10 cellular contexts compared by ENCODE assay signal in the genomic region with DNA sequence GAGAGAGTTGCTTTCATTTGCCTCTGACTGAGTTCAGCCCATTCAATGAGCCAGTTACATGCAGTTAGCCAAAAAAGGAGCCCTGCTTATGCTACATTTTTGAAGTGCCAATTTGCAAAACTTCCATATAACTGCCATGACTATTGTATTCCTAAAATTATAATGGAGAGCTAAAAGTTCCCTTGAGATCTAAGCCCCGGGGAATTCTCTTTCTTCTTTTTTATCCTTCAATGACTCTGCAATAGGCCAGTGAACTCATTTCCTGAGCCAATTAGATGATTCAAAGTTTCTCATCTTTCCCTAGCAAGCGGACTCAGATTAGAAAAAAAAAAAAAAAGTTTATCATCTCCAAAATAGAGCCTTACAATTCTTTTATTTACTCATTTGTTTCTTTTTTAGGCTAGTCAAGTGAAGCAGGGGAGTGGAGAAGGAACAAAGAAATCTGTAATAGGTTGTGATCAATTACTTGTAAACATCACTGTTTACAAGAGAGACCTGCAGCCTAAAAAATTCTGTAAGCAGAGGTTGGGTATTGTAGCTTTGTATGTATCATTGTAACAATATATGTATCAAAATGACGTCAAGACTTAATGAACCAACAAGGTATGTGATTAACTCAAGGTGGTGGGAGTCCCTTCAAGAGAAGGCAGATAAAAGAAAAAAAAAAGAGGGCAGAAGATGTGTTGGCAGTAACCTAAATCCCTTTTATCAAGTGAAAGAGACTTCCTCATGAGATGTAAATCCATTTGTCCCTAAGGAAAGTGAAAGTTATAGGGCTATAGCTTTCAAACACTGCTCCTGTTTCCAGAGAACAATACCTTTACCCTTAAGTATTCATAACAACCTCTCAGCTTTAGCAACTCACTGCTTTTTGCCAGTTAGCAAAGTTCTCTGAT. TPM values are rescaled to one million over a fixed set of nuclear protein-coding genes. Genes with fewer than 3 reads are reported as not detected.
A peak's percentile ranks its signal among the peaks of the same experiment; 100 is the strongest.
DNase-seq lines count a peak whose midpoint lies in the region; ATAC-seq and TF ChIP-seq lines count a peak whose summit lies in the region.
"Had no signal": no experiment of that assay in that cellular context is flagged by ENCODE, and none has a peak within 500 bp of the region (broad histone marks: within the 10 kb centered on the region; RNA-seq: fewer than 3 reads in every experiment).

No MANE protein-coding gene starts in this region.

- DNase-seq in Caki2 (ENCODE audit: low read depth) (peak; percentile 35), IMR-90 (peak; percentile 69), astrocyte of the hippocampus (ENCODE audit: low read depth, low spot score) (peak; percentile 12), mesothelial cell of epicardium (ENCODE audit: low spot score in 2 of 2, unreplicated experiment in 2 of 2) (no peak), Peyer's patch (no peak), brain microvascular endothelial cell (no peak)
- DNase-seq: GOT3, heart left ventricle, NCI-H526 had no signal

- H3K56ac ChIP-seq in IMR-90 (ENCODE audit: extremely low read depth, insufficient read depth, low read length), result no peak overlapping the region

- peaks cover 29% of the 10 kb centered on the region for H3K4me1 Mint-ChIP-seq in mesothelial cell of epicardium

- H3K4me3 ChIP-seq in IMR-90 (ENCODE audit: insufficient read depth, low read depth, low read length), result no peak overlapping the region
- no peak overlapping the region for H3K4me3 ChIP-seq in Peyer's patch
- no peak overlapping the region for H3K4me3 ChIP-seq in brain microvascular endothelial cell (ENCODE audit: low read depth, low read length)
- H3K4me3 ChIP-seq: heart left ventricle had no signal

- H3K27ac ChIP-seq in IMR-90 (ENCODE audit: insufficient read depth, low read length), result no peak overlapping the region
- H3K27ac ChIP-seq in Peyer's patch, result no peak overlapping the region
- no peak overlapping the region for H3K27ac ChIP-seq in brain microvascular endothelial cell

- no peaks in the 10 kb centered on the region for H4K20me1 ChIP-seq in IMR-90 (ENCODE audit: insufficient read depth, low read length)

- H3K23ac ChIP-seq in IMR-90 (ENCODE audit: low read depth, low read length), result no peak overlapping the region

- H3K27ac Mint-ChIP-seq in mesothelial cell of epicardium, result peak overlapping the region; percentile 53

- dilution Hi-C loops in IMR-90 (cut with HindIII; ENCODE audit: low sequenced_read_pairs, unreplicated experiment), result no loop called here

- POLR2A ChIA-PET in IMR-90 (lab: Charles Lee; ENCODE audit: unreplicated experiment), result no interaction called here

- no peak overlapping the region for H2BK5ac ChIP-seq in IMR-90 (ENCODE audit: low read depth, low read length, poor library complexity, severe bottlenecking)

- no peak overlapping the region for H2BK15ac ChIP-seq in IMR-90 (ENCODE audit: low read depth, low read length)

- no peaks in the 10 kb centered on the region for H3K36me3 Mint-ChIP-seq in mesothelial cell of epicardium

- 0 out of 2 replicates have a peak, but pooled peaks cover 3% of the 10 kb centered on the region for H3K9me1 ChIP-seq in IMR-90 (ENCODE audit: insufficient read depth, low read length)

- H3K4ac ChIP-seq in IMR-90 (ENCODE audit: low read depth, low read length), result no peak overlapping the region

- in situ Hi-C loops in Caki2 (cut with HindIII; ENCODE audit: low pct_unique_long_range_greater_than_20kb, low sequenced_read_pairs) (no loop called here), IMR-90 (cut with MboI; ENCODE audit: low sequenced_read_pairs) (loop anchor here (10.0 kb wide), 1 partner anchor 292 kb away; no protein-coding TSS in a partner anchor), brain microvascular endothelial cell (cut with HindIII; ENCODE audit: low pct_ligation_motif_present, low sequenced_read_pairs) (no loop called here)

- H2AK5ac ChIP-seq in IMR-90 (ENCODE audit: low read depth, low read length), result no peak overlapping the region

- intact Hi-C loops in IMR-90 (cut with micrococcal nuclease), result no loop called here

- no TSS peak for BruUV-seq in IMR-90 (replicated peaks; lab: Mats Ljungman, UMichigan)

- ATAC-seq in IMR-90 (ENCODE audit: low read depth) (peak; percentile 50), GM18868 (IDR thresholded peaks at IDR 0.05; ENCODE audit: unreplicated experiment) (no peak)

- H3K14ac ChIP-seq in IMR-90 (replicated peaks; ENCODE audit: low read depth, low read length), result no peak overlapping the region

- no peaks in the 10 kb centered on the region for H3K79me1 ChIP-seq in IMR-90 (ENCODE audit: low read depth in 1 of 2, low read length in 2 of 2)

- H3K4me1 ChIP-seq in IMR-90 (ENCODE audit: control insufficient read depth, insufficient read depth, low read length) (peaks cover 4% of the 10 kb centered on the region), Peyer's patch (no peaks in the 10 kb centered on the region)

- H3K9me3 ChIP-seq in IMR-90 (ENCODE audit: control insufficient read depth, insufficient read depth, low read length) (no peaks in the 10 kb centered on the region), Peyer's patch (no peaks in the 10 kb centered on the region)
- H3K9me3 ChIP-seq: heart left ventricle had no signal

- H2AFZ ChIP-seq in IMR-90 (replicated peaks; ENCODE audit: low read length, poor library complexity), result no peak overlapping the region

- H3K9me3 Mint-ChIP-seq in mesothelial cell of epicardium, result no peaks in the 10 kb centered on the region

- no peak overlapping the region for H3K4me3 Mint-ChIP-seq in mesothelial cell of epicardium

- H3K9ac ChIP-seq in IMR-90 (ENCODE audit: low read depth, low read length), result no peak overlapping the region

- no peak for TF ChIP-seq RAD21 in IMR-90 (IDR thresholded peaks at IDR 0.05; ENCODE audit: low read length)

- no peak overlapping the region for H3K18ac ChIP-seq in IMR-90 (ENCODE audit: low read depth, low read length)

- no peak overlapping the region for H2AK9ac ChIP-seq in IMR-90 (replicated peaks; ENCODE audit: low read depth, low read length, poor library complexity)

- H3K27me3 ChIP-seq in IMR-90 (ENCODE audit: control insufficient read depth, insufficient read depth, low read length), result no peaks in the 10 kb centered on the region
- no peaks in the 10 kb centered on the region for H3K27me3 ChIP-seq in Peyer's patch
- no peaks in the 10 kb centered on the region for H3K27me3 ChIP-seq in brain microvascular endothelial cell (replicated peaks)
- H3K27me3 ChIP-seq: heart left ventricle had no signal

- TF ChIP-seq POLR2A in IMR-90 (IDR thresholded peaks at IDR 0.05; ENCODE audit: low read depth, low read length), result no peak
- TF ChIP-seq POLR2A in Peyer's patch (IDR thresholded peaks at IDR 0.05), result no peak

- no CpG with 5 or more reads among the region's 3 CpGs for WGBS in IMR-90 (ENCODE audit: extremely low coverage in 2 of 2, insufficient read length in 1 of 2), 2 experiments

- no peak overlapping the region for H4K5ac ChIP-seq in IMR-90 (ENCODE audit: low read depth, low read length)

- H4K8ac ChIP-seq in IMR-90 (ENCODE audit: low read depth in 2 of 2, low read length in 2 of 2), result no peak overlapping the region; a peak in 1 of 4 replicates

- H2BK20ac ChIP-seq in IMR-90 (ENCODE audit: low read depth, low read length), result no peak overlapping the region

- no peaks in the 10 kb centered on the region for H3K36me3 ChIP-seq in IMR-90 (ENCODE audit: control insufficient read depth, insufficient read depth, low read length)
- H3K36me3 ChIP-seq in Peyer's patch, result no peaks in the 10 kb centered on the region
- H3K36me3 ChIP-seq in brain microvascular endothelial cell (replicated peaks), result no peaks in the 10 kb centered on the region
- H3K36me3 ChIP-seq: heart left ventricle had no signal

- H3K27me3 Mint-ChIP-seq in mesothelial cell of epicardium (ENCODE audit: low read depth), result no peaks in the 10 kb centered on the region

- H4K91ac ChIP-seq in IMR-90 (ENCODE audit: insufficient read depth, low read depth, low read length), result no peak overlapping the region

- CTCF ChIA-PET in IMR-90 (lab: Yijun Ruan, JAX), result no interaction called here

- H2BK120ac ChIP-seq in IMR-90 (ENCODE audit: low read depth, low read length), result peak overlapping the region; percentile 29; the same call in 1 of the 2 replicates

- H3K4me2 ChIP-seq in IMR-90 (ENCODE audit: low read depth, low read length), result peak overlapping the region; percentile 64; the same call in 1 of the 2 replicates

- TF ChIP-seq CTCF in IMR-90 (conservative IDR thresholded peaks at IDR 0.05; ENCODE audit: low read depth, low read length), result no peak
- no peak for TF ChIP-seq CTCF in mesothelial cell of epicardium (IDR thresholded peaks at IDR 0.05; ENCODE audit: unreplicated experiment)
- no peak for TF ChIP-seq CTCF in Peyer's patch (IDR thresholded peaks at IDR 0.05)
- TF ChIP-seq CTCF in brain microvascular endothelial cell (IDR thresholded peaks at IDR 0.05; ENCODE audit: low read depth, low read length, missing control alignments), result no peak

TF ChIP-seq in IMR-90, 13 proteins besides CTCF, POLR2A, EP300 and RAD21 (continues in another document):
- TF ChIP-seq RCOR1 (IDR thresholded peaks at IDR 0.05; ENCODE audit: insufficient replicate concordance, low read length) (no peak), BHLHE40 (IDR thresholded peaks at IDR 0.05; ENCODE audit: low read depth, low read length) (no peak), NFE2L2 (IDR thresholded peaks at IDR 0.05; ENCODE audit: low read depth, low read length) (no peak), CEBPB (IDR thresholded peaks at IDR 0.05; ENCODE audit: low read depth, low read length) (no peak), CHD1 (IDR thresholded peaks at IDR 0.05; ENCODE audit: low read depth, low read length) (no peak)

RNA-seq across cellular contexts. Expression of a gene that starts 48.7 kb away (rescaled TPM):
- total RNA-seq in Caki2 (2014; rRNA removed; shearing (Covaris generic); ENCODE audit: low replicate concordance), result 8.5 and 14.1 TPM in 2 replicates
- 6.8 and 6.9 TPM in 2 replicates for total RNA-seq in IMR-90 (2012; rRNA removed)
- polyA plus RNA-seq in IMR-90 (2012; rRNA removed), result 1.3 and 1.9 TPM in 2 replicates
- 0.52 and 0.56 TPM in 2 replicates for polyA plus RNA-seq in IMR-90 (2012; cell fraction: cytosol; rRNA removed)
- polyA plus RNA-seq in IMR-90 (2012; cell fraction: nucleus; rRNA removed; ENCODE audit: low replicate concordance), result 0.36 and 1.2 TPM in 2 replicates
- 21.4 to 22.2 TPM (median 21.6 TPM) in 3 replicates for total RNA-seq in mesothelial cell of epicardium
- 10 to 100 TPM in 1 of 4 donors, 1 to 10 TPM in 3; 1.0 to 23.1 (median 1.6) TPM for total RNA-seq in Peyer's patch

RNA-seq across cellular contexts. Expression of a gene that starts 49.6 kb away (rescaled TPM):
- 9.7 and 10.0 TPM in 2 replicates for total RNA-seq in Caki2 (2014; rRNA removed; shearing (Covaris generic); ENCODE audit: low replicate concordance)
- total RNA-seq in IMR-90 (2012; rRNA removed) (36.4 and 41.4 TPM in 2 replicates), mesothelial cell of epicardium (93.4 to 96.0 TPM (median 95.7 TPM) in 3 replicates), Peyer's patch (10 to 100 TPM; 66.0 to 92.5 (median 87.8) TPM)
- 17.1 and 20.0 TPM in 2 replicates for polyA plus RNA-seq in IMR-90 (2012; rRNA removed)
- polyA plus RNA-seq in IMR-90 (2012; cell fraction: cytosol; rRNA removed), result 5.8 and 6.7 TPM in 2 replicates
- polyA plus RNA-seq in IMR-90 (2012; cell fraction: nucleus; rRNA removed; ENCODE audit: low replicate concordance), result 9.6 and 61.5 TPM in 2 replicates

Comparison
In these comparisons a context has a peak if more than half of its experiments do, and no peak if none do; other contexts are left out.
1. DNase-seq: peak in Caki2 (single experiment), IMR-90 (single experiment) and astrocyte of the hippocampus (single experiment); none in mesothelial cell of epicardium (0 of 2), Peyer's patch (0 of 3) and brain microvascular endothelial cell (single experiment).